ENCODE assay signal across 22 cellular contexts in the genomic region with DNA sequence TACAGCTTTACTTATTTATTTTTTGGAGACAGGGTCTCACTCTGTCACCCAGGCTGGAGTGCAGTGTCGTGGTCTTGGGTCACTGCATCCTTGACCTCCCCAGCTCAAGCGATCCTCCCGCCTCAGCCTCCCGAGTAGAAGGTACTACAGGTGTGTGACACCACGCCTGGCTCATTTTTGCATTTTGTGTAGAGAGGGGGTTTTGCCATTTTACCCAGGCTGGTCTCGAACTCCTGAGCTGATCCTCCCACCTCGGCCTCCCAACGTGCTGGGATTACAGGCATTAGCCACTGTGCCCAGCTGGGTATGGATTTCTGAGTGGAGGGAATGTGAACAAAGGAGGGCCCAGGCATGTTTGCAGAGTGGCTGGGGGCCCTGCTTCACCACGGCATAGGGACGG. TPM values are rescaled to one million over a fixed set of nuclear protein-coding genes. Genes with fewer than 3 reads are reported as not detected.
"Had no signal": no experiment of that assay in that cellular context is flagged by ENCODE, and none has a peak within 500 bp of the region (broad histone marks: within the 10 kb centered on the region; RNA-seq: fewer than 3 reads in every experiment).

No MANE protein-coding gene starts in this region.

- DNase-seq: activated CD4-positive, alpha-beta T cell treated with anti-CD3 and anti-CD28 coated beads, Interleukin-2, amount 10 ng/mL, durations not matched to agents 24 days and 14 days; activated CD8-positive, alpha-beta memory T cell treated with anti-CD3 and anti-CD28 coated beads, Interleukin-2, amount 50 U/mL, for 48 hours; activated effector memory CD4-positive, alpha-beta T cell treated with anti-CD3 and anti-CD28 coated beads, Interleukin-2, amount 50 U/mL, for 16 hours; activated T-cell treated with anti-CD3 and anti-CD28 coated beads, Interleukin-2, amount 50 U/mL, for 48 hours; central memory CD4-positive, alpha-beta T cell; dermis blood vessel endothelial cell; effector memory CD4-positive, alpha-beta T cell; hypothalamus; left ventricle myocardium superior; stimulated activated CD4-positive, alpha-beta T cell treated with anti-CD3 and anti-CD28 coated beads, Interleukin-2, amount 100 ng/mL, for 48 hours; stimulated activated CD8-positive, alpha-beta memory T cell treated with anti-CD3 and anti-CD28 coated beads, Interleukin-4, amount 100 ng/mL, for 48 hours; stimulated activated naive CD4-positive, alpha-beta T cell; testis; trophoblast cell; uterus had no signal

- H3K4me3 ChIP-seq: esophagus muscularis mucosa, prostate gland, testis, uterus had no signal

- ATAC-seq: left ventricle myocardium superior had no signal

- H3K4me3 Mint-ChIP-seq: activated CD4-positive, alpha-beta T cell treated with anti-CD3 and anti-CD28 coated beads, Interleukin-2, amount 10 ng/mL, durations not matched to agents 24 days and 14 days; activated naive CD4-positive, alpha-beta T cell treated with anti-CD3 and anti-CD28 coated beads, Interleukin-2, amount 50 U/mL, for 24 hours; neural crest cell; T-helper 1 cell treated with Interleukin-12 subunit alpha and Interleukin-12 subunit beta and Interleukin-4 antibody, amounts not matched to agents 30 μg/mL and 1 μg/mL, for 36 hours had no signal

- H3K4me1 Mint-ChIP-seq: neural crest cell had no signal

- H3K36me3 ChIP-seq: prostate gland, uterus had no signal

- H3K27me3 Mint-ChIP-seq: activated CD4-positive, alpha-beta T cell treated with anti-CD3 and anti-CD28 coated beads, Interleukin-2, amount 10 ng/mL, durations not matched to agents 24 days and 14 days; activated naive CD4-positive, alpha-beta T cell treated with anti-CD3 and anti-CD28 coated beads, Interleukin-2, amount 50 U/mL, for 24 hours had no signal

- H3K27ac ChIP-seq: esophagus muscularis mucosa, prostate gland, testis, uterus had no signal

- H3K9me3 Mint-ChIP-seq: activated CD4-positive, alpha-beta T cell treated with anti-CD3 and anti-CD28 coated beads, Interleukin-2, amount 10 ng/mL, durations not matched to agents 24 days and 14 days; activated naive CD4-positive, alpha-beta T cell treated with anti-CD3 and anti-CD28 coated beads, Interleukin-2, amount 50 U/mL, for 24 hours; neural crest cell; T-helper 1 cell treated with Interleukin-12 subunit alpha and Interleukin-12 subunit beta and Interleukin-4 antibody, amounts not matched to agents 30 μg/mL and 1 μg/mL, for 36 hours had no signal

- H3K9me3 ChIP-seq: esophagus muscularis mucosa, prostate gland, testis, uterus had no signal

- H3K4me1 ChIP-seq: prostate gland, testis, uterus had no signal

- H3K27me3 ChIP-seq: esophagus muscularis mucosa, testis, uterus had no signal

RNA-seq across cellular contexts. Expression of a gene that starts 44.1 kb away (rescaled TPM):
- total RNA-seq: activated CD4-positive, alpha-beta T cell treated with anti-CD3 and anti-CD28 coated beads, Interleukin-2, amount 10 ng/mL, durations not matched to agents 24 days and 14 days; activated CD8-positive, alpha-beta memory T cell treated with anti-CD3 and anti-CD28 coated beads for 36 hours; endothelial cell of umbilical vein had no signal
